19 cellular contexts compared by ENCODE assay signal in genomic region chr17:80729016-80729415, GRCh38.
"Had no signal": no experiment of that assay in that cellular context is flagged by ENCODE, and none has a peak within 500 bp of the region (broad histone marks: within the 10 kb centered on the region; RNA-seq: fewer than 3 reads in every experiment).

No MANE protein-coding gene starts in this region.

- H3K27ac Mint-ChIP-seq: activated CD4-positive, alpha-beta memory T cell treated with anti-CD3 and anti-CD28 coated beads, Interleukin-2, amount 10 ng/mL, durations not matched to agents 7 days and 5 days; activated naive CD8-positive, alpha-beta T cell treated with anti-CD3 and anti-CD28 coated beads, Interleukin-2, amount 50 U/mL, for 24 hours had no signal

- H3K4me3 ChIP-seq: prostate gland, suprapubic skin had no signal

- H3K9me3 ChIP-seq: prostate gland, suprapubic skin had no signal

- DNase-seq: activated CD4-positive, alpha-beta memory T cell treated with anti-CD3 and anti-CD28 coated beads, Interleukin-2, amount 10 ng/mL, durations not matched to agents 7 days and 5 days; activated CD4-positive, alpha-beta T cell treated with anti-CD3 and anti-CD28 coated beads for 4 hours; activated gamma-delta T cell treated with Interleukin-2 at 50 U/mL for 16 hours; activated naive CD8-positive, alpha-beta T cell treated with anti-CD3 and anti-CD28 coated beads, Interleukin-2, amount 50 U/mL, for 24 hours; activated T-cell treated with anti-CD3 and anti-CD28 coated beads, Interleukin-2, amount 50 U/mL, for 24 hours; aorta; dermis blood vessel endothelial cell; effector memory CD8-positive, alpha-beta T cell; immature natural killer cell; trophoblast cell; WERI-Rb-1 had no signal

- ATAC-seq: activated naive CD8-positive, alpha-beta T cell treated with anti-CD3 and anti-CD28 coated beads, Interleukin-2, amount 50 U/mL, for 24 hours; effector memory CD8-positive, alpha-beta T cell; sciatic nerve had no signal

- H3K27me3 ChIP-seq: suprapubic skin had no signal

- H3K27ac ChIP-seq: epithelial cell of prostate, prostate gland, suprapubic skin, WERI-Rb-1 had no signal

- H3K27me3 Mint-ChIP-seq: activated CD4-positive, alpha-beta memory T cell treated with anti-CD3 and anti-CD28 coated beads, Interleukin-2, amount 10 ng/mL, durations not matched to agents 7 days and 5 days; activated naive CD8-positive, alpha-beta T cell treated with anti-CD3 and anti-CD28 coated beads, Interleukin-2, amount 50 U/mL, for 24 hours; activated T-cell treated with anti-CD3 and anti-CD28 coated beads, Interleukin-2, amount 50 U/mL, for 24 hours; effector memory CD8-positive, alpha-beta T cell; stimulated activated naive CD8-positive, alpha-beta T cell treated with anti-CD3 and anti-CD28 coated beads, Interleukin-15, Interleukin-2, amounts not matched to agents 100 ng/mL and 50 ng/mL, for 24 hours had no signal

- H3K9me3 Mint-ChIP-seq: activated CD4-positive, alpha-beta memory T cell treated with anti-CD3 and anti-CD28 coated beads, Interleukin-2, amount 10 ng/mL, durations not matched to agents 7 days and 5 days; activated naive CD8-positive, alpha-beta T cell treated with anti-CD3 and anti-CD28 coated beads, Interleukin-2, amount 50 U/mL, for 24 hours; activated T-cell treated with anti-CD3 and anti-CD28 coated beads, Interleukin-2, amount 50 U/mL, for 24 hours; effector memory CD8-positive, alpha-beta T cell; neural crest cell; stimulated activated naive CD8-positive, alpha-beta T cell treated with anti-CD3 and anti-CD28 coated beads, Interleukin-15, Interleukin-2, amounts not matched to agents 100 ng/mL and 50 ng/mL, for 24 hours had no signal

- FAIRE-seq: bronchial epithelial cell, frontal cortex had no signal

- H3K4me1 ChIP-seq: prostate gland had no signal

- H3K4me3 Mint-ChIP-seq: activated CD4-positive, alpha-beta memory T cell treated with anti-CD3 and anti-CD28 coated beads, Interleukin-2, amount 10 ng/mL, durations not matched to agents 7 days and 5 days; activated naive CD8-positive, alpha-beta T cell treated with anti-CD3 and anti-CD28 coated beads, Interleukin-2, amount 50 U/mL, for 24 hours; activated T-cell treated with anti-CD3 and anti-CD28 coated beads, Interleukin-2, amount 50 U/mL, for 24 hours; neural crest cell; stimulated activated naive CD8-positive, alpha-beta T cell treated with anti-CD3 and anti-CD28 coated beads, Interleukin-15, Interleukin-2, amounts not matched to agents 100 ng/mL and 50 ng/mL, for 24 hours had no signal

- H3K36me3 ChIP-seq: prostate gland had no signal
